16 cellular contexts compared by ENCODE assay signal in genomic region chr1:64948216-64948615, GRCh38. TPM values are rescaled to one million over a fixed set of nuclear protein-coding genes. Genes with fewer than 3 reads are reported as not detected.
DNase-seq lines count a peak whose midpoint lies in the region; ATAC-seq, FAIRE-seq and TF ChIP-seq lines count a peak whose summit lies in the region.
"Had no signal": no experiment of that assay in that cellular context is flagged by ENCODE, and none has a peak within 500 bp of the region (broad histone marks: within the 10 kb centered on the region; RNA-seq: fewer than 3 reads in every experiment).

No MANE protein-coding gene starts in this region.

- H3K4me3 ChIP-seq in A549 (no peak overlapping the region), keratinocyte (ENCODE audit: control insufficient read depth in 2 of 3, extremely low read depth in 1 of 3, insufficient read depth in 2 of 3, low read depth in 1 of 3, low read length in 3 of 3) (no peak overlapping the region), right lobe of liver (no peak overlapping the region)
- H3K4me3 ChIP-seq in CD8-positive, alpha-beta memory T cell (ENCODE audit: low read length): no peak overlapping the region
- H3K4me3 ChIP-seq: SJCRH30, vagina had no signal

- H3K27ac ChIP-seq in A549 (peak overlapping the region; percentile 64 to 71; a peak in 4 of 6 replicates), keratinocyte (ENCODE audit: control insufficient read depth, insufficient read depth, low read length) (peak overlapping the region; percentile 70), right lobe of liver (no peak overlapping the region)
- H3K27ac ChIP-seq in CD8-positive, alpha-beta memory T cell (ENCODE audit: low read depth, low read length): no peak overlapping the region
- H3K27ac ChIP-seq: SJCRH30, vagina had no signal

- no peak for FAIRE-seq in A549 (lab: Jason Lieb, UNC)
- no peak for FAIRE-seq in keratinocyte (lab: Jason Lieb, UNC)

- 93% methylated on average over 2 of the region's 2 CpGs for WGBS in A549 (ENCODE audit: missing lambda C conversion rate)
- WGBS in right lobe of liver (ENCODE audit: insufficient coverage, low coverage, low lambda C conversion rate, missing lambda C conversion rate): 67% methylated on average over 2 of the region's 2 CpGs

- no peak for TF ChIP-seq RAD21 in A549 (conservative IDR thresholded peaks at IDR 0.05 in 1 of 2, IDR thresholded peaks at IDR 0.05 in 1 of 2)

- no peaks in the 10 kb centered on the region for H3K9me1 ChIP-seq in keratinocyte (ENCODE audit: control insufficient read depth, extremely low read depth, insufficient read depth, low read length)

- TF ChIP-seq POLR2A in A549 (IDR thresholded peaks at IDR 0.05; ENCODE audit: low read length) (no peak), right lobe of liver (IDR thresholded peaks at IDR 0.05) (no peak)

- no peaks in the 10 kb centered on the region for H3K27me3 Mint-ChIP-seq in CD8-positive, alpha-beta memory T cell
- H3K27me3 Mint-ChIP-seq in T-helper 17 cell: no peaks in the 10 kb centered on the region

- no peaks in the 10 kb centered on the region for H3K9me3 Mint-ChIP-seq in CD8-positive, alpha-beta memory T cell

- H3K4me2 ChIP-seq in A549 (peak overlapping the region; percentile 63; the same call in 2 of the 3 replicates), keratinocyte (ENCODE audit: control insufficient read depth, extremely low read depth, insufficient read depth, low read depth, low read length) (no peak overlapping the region)

- peaks cover 0 to 15% (median 3%) of the 10 kb centered on the region in 3 donors for H3K36me3 Mint-ChIP-seq in CD8-positive, alpha-beta memory T cell
- H3K36me3 Mint-ChIP-seq in T-helper 17 cell (ENCODE audit: low read depth): no peaks in the 10 kb centered on the region

- ATAC-seq in A549 (no peak), T-helper 17 cell (no peak), right lobe of liver (no peak)
- ATAC-seq: HCT116, sciatic nerve had no signal

- CTCF ChIA-PET in A549 (lab: Yijun Ruan, JAX): interaction anchor here (0.9 kb wide), 1 partner anchor 14 kb away, joined by 3 read pairs; no protein-coding TSS in a partner anchor
- CTCF ChIA-PET in CD8-positive, alpha-beta memory T cell (lab: Charles Lee): no interaction called here

- DNase-seq in A549 (ENCODE audit: low read depth in 1 of 2, low spot score in 1 of 2) (no peak), T-helper 17 cell (no peak), keratinocyte (ENCODE audit: low read depth, low spot score) (no peak), right lobe of liver (no peak), globus pallidus (ENCODE audit: low spot score) (no peak), NCI-H2227 (lab: John Stamatoyannopoulos, UW; ENCODE audit: unreplicated experiment) (no peak), Ammon's horn (ENCODE audit: low spot score) (no peak)
- DNase-seq in CD8-positive, alpha-beta memory T cell: no peak
- DNase-seq: activated CD8-positive, alpha-beta memory T cell treated with anti-CD3 and anti-CD28 coated beads, Interleukin-2, amount 50 U/mL, for 48 hours; Karpas-422; NCI-H69; SJCRH30; T-helper 9 cell had no signal

- no peak for TF ChIP-seq CTCF in A549 (IDR thresholded peaks at IDR 0.05)
- TF ChIP-seq CTCF in keratinocyte (optimal IDR thresholded peaks at IDR 0.05 in 1 of 3, IDR thresholded peaks at IDR 0.05 in 1 of 3, conservative IDR thresholded peaks at IDR 0.05 in 1 of 3; ENCODE audit: extremely low read depth in 1 of 3, insufficient read depth in 2 of 3, low read length in 3 of 3): no peak
- TF ChIP-seq CTCF in right lobe of liver (IDR thresholded peaks at IDR 0.05): no peak

- H3K9me3 ChIP-seq in A549 (no peaks in the 10 kb centered on the region), T-helper 17 cell (ENCODE audit: control insufficient read depth, low read length, poor library complexity, severe bottlenecking) (no peaks in the 10 kb centered on the region), keratinocyte (ENCODE audit: control insufficient read depth, low read depth, low read length) (no peaks in the 10 kb centered on the region), right lobe of liver (no peaks in the 10 kb centered on the region)
- no peaks in the 10 kb centered on the region for H3K9me3 ChIP-seq in CD8-positive, alpha-beta memory T cell (ENCODE audit: low read length)
- H3K9me3 ChIP-seq: SJCRH30, vagina had no signal

- H3K4me1 Mint-ChIP-seq in CD8-positive, alpha-beta memory T cell: peaks cover 78 to 94% (median 79%) of the 10 kb centered on the region in 3 donors
- peaks cover 52% of the 10 kb centered on the region for H3K4me1 Mint-ChIP-seq in T-helper 17 cell

- H4K20me1 ChIP-seq in keratinocyte (ENCODE audit: control insufficient read depth, extremely low read depth, insufficient read depth, low read length): no peaks in the 10 kb centered on the region

- H2AFZ ChIP-seq in keratinocyte (ENCODE audit: control insufficient read depth, low read length): no peak overlapping the region

- intact Hi-C loops in right lobe of liver (cut with DNase I): no loop called here

- dilution Hi-C loops in keratinocyte (cut with MboI; ENCODE audit: extremely low pct_ligation_motif_present, low sequenced_read_pairs): no loop called here

- peaks cover 55% of the 10 kb centered on the region for H3K79me2 ChIP-seq in keratinocyte (ENCODE audit: control insufficient read depth, insufficient read depth, low read length)

- H3K27me3 ChIP-seq in CD8-positive, alpha-beta memory T cell (ENCODE audit: insufficient read depth, low read length, poor library complexity, severe bottlenecking): no peaks in the 10 kb centered on the region
- H3K27me3 ChIP-seq in keratinocyte (ENCODE audit: control insufficient read depth, extremely low read depth, insufficient read depth, low read length) (no peaks in the 10 kb centered on the region), right lobe of liver (no peaks in the 10 kb centered on the region)
- H3K27me3 ChIP-seq: SJCRH30, vagina had no signal

- H3K9ac ChIP-seq in keratinocyte (ENCODE audit: control insufficient read depth, extremely low read depth, insufficient read depth, low read length): no peak overlapping the region

- peak overlapping the region in 5 of 7 donors; percentile 2 to 27 (median 26) for H3K4me3 Mint-ChIP-seq in CD8-positive, alpha-beta memory T cell
- peak overlapping the region; percentile 66 for H3K4me3 Mint-ChIP-seq in T-helper 17 cell

- POLR2A ChIA-PET in A549 (lab: Yijun Ruan, JAX): interaction anchor here (1.3 kb wide), 1 partner anchor 19 kb away, joined by 3 read pairs; no protein-coding TSS in a partner anchor
- POLR2A ChIA-PET in CD8-positive, alpha-beta memory T cell (lab: Charles Lee): no interaction called here

- no peak for TF ChIP-seq EP300 in A549 (IDR thresholded peaks at IDR 0.05)

- H3K27ac Mint-ChIP-seq in CD8-positive, alpha-beta memory T cell: peak overlapping the region in 6 of 8 donors; percentile 30 to 69 (median 60)
- peak overlapping the region; percentile 90 for H3K27ac Mint-ChIP-seq in T-helper 17 cell

- H3K4me1 ChIP-seq in A549 (peaks cover 88% of the 10 kb centered on the region), keratinocyte (ENCODE audit: control insufficient read depth, extremely low read depth, insufficient read depth, low read length) (peaks cover 33% of the 10 kb centered on the region), right lobe of liver (peaks cover 0 to 22% (median 4%) of the 10 kb centered on the region in 4 donors)
- peaks cover 73% of the 10 kb centered on the region for H3K4me1 ChIP-seq in CD8-positive, alpha-beta memory T cell (ENCODE audit: insufficient read depth, low read length)
- H3K4me1 ChIP-seq: SJCRH30 had no signal

- H3K36me3 ChIP-seq in CD8-positive, alpha-beta memory T cell (ENCODE audit: insufficient read depth, low read length): no peaks in the 10 kb centered on the region
- H3K36me3 ChIP-seq in keratinocyte (ENCODE audit: control insufficient read depth in 2 of 2, extremely low read depth in 1 of 2, insufficient read depth in 2 of 2, low read length in 2 of 2) (no peaks in the 10 kb centered on the region), right lobe of liver (no peaks in the 10 kb centered on the region)
- H3K36me3 ChIP-seq: SJCRH30, vagina had no signal

TF ChIP-seq in A549, 52 proteins besides CTCF, POLR2A, EP300 and RAD21 (continues in another document):
- TF ChIP-seq HDAC2 (IDR thresholded peaks at IDR 0.05) (no peak), RNF2 (IDR thresholded peaks at IDR 0.05; ENCODE audit: borderline replicate concordance, low read depth) (no peak), ATOH8 (CRISPR knock-in tag; IDR thresholded peaks at IDR 0.05; ENCODE audit: low read depth) (no peak), CEBPB (IDR thresholded peaks at IDR 0.05) (no peak), RARB (CRISPR knock-in tag; IDR thresholded peaks at IDR 0.05) (no peak), SMC3 (IDR thresholded peaks at IDR 0.05) (no peak)

RNA-seq across cellular contexts. Expression of gene JAK1, which starts 18.1 kb away (rescaled TPM):
- polyA plus RNA-seq in A549 (2011; rRNA removed) (156 and 159 TPM in 2 replicates), A549 (2017; fragmentation: RNase III; extraction: RNeasy Plus Mini Kit Qiagen cat#74134 plus additional on column Dnase treatment) (110 to 123 TPM (median 114 TPM) in 3 replicates), keratinocyte (46.5 to 56.3 TPM (median 50.9 TPM) in 3 replicates)
- 70.5 and 85.3 TPM in 2 replicates for polyA plus RNA-seq in A549 (2012; cell fraction: cytosol; rRNA removed)
- 54.7 and 109 TPM in 2 replicates for polyA plus RNA-seq in A549 (2012; cell fraction: nucleus; rRNA removed)
- 197 and 200 TPM in 2 replicates for polyA minus RNA-seq in A549 (2011; rRNA and poly(A)+ RNA removed)
- 100 to 1,000 TPM; 106 to 108 TPM for total RNA-seq in CD8-positive, alpha-beta memory T cell
- 300 TPM for polyA plus RNA-seq in CD8-positive, alpha-beta memory T cell
- total RNA-seq in T-helper 17 cell (100 to 1,000 TPM; 246 to 317 TPM), right lobe of liver (10 to 100 TPM; 48.0 to 71.6 (median 66.5) TPM)
- polyA plus RNA-seq in keratinocyte (2011; ENCODE audit: low read depth): 67.9 TPM
- polyA plus RNA-seq in keratinocyte (2011; cell fraction: cytosol; rRNA removed): 48.3 and 75.7 TPM in 2 replicates
- 85.0 and 98.9 TPM in 2 replicates for polyA plus RNA-seq in keratinocyte (2011; cell fraction: nucleus; rRNA removed)
- 35.1 and 48.7 TPM in 2 replicates for polyA plus RNA-seq in keratinocyte (2012; ENCODE audit: low replicate concordance)
- 50.8 to 79.5 TPM (median 74.4 TPM) in 3 replicates for polyA minus RNA-seq in keratinocyte
- 48.9 TPM for polyA minus RNA-seq in keratinocyte (2011; cell fraction: cytosol; rRNA and poly(A)+ RNA removed)
- 52.1 and 101 TPM in 2 replicates for polyA minus RNA-seq in keratinocyte (2011; cell fraction: nucleus; rRNA and poly(A)+ RNA removed)

Comparison
In these comparisons a context has a peak if more than half of its experiments do, and no peak if none do; other contexts are left out.
1. H3K27ac ChIP-seq: peak in A549 (2 of 2) and keratinocyte (single experiment); none in CD8-positive, alpha-beta memory T cell (single experiment) and right lobe of liver (0 of 3).